Comparison of ENCODE assay signal across 8 cellular contexts in the genomic region with DNA sequence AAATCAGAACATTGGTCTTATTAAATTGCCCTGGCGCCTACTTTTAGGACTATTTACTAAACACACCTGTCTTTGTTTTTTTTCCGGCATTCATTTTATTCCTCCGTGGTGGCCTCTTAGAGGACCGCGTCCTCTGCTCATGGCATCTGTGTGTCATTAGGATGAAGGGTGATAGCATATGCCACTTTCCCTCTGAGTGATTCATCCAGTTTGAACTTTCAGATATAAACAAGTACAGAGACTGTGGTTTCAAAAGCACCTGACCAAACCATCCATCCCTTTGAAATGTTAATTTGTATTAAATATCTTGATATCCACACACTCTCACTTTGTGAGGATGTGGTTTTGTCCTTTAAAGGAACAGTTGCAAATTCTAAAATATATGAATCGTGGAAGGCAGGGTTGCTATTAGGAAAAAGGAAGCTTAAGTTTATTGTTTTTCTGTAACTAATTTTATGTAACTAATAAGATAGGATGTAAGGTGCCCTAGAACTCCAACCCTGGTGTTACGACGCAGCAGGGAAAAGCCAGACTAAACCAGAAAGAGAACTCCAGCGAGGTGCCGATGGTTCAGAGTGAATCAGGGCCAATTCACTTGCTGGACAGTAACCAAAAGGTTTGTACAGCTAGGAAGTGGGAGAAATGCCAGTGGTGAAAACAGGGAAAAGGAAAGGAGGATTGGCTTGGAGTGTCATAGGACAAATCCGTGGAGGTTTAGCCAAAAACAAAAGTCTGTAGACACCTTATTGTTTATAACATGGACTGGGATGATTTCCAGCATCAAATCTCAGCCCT.
DNase-seq lines count a peak whose midpoint lies in the region; ATAC-seq and TF ChIP-seq lines count a peak whose summit lies in the region.
"Had no signal": no experiment of that assay in that cellular context is flagged by ENCODE, and none has a peak within 500 bp of the region (broad histone marks: within the 10 kb centered on the region; RNA-seq: fewer than 3 reads in every experiment).

No MANE protein-coding gene starts in this region.

- H3K4me1 ChIP-seq in osteoblast (ENCODE audit: insufficient read depth, low read length), result peaks cover 15% of the 10 kb centered on the region

- peak overlapping the region; percentile 54 for H3K4me2 ChIP-seq in osteoblast (ENCODE audit: insufficient read depth, low read length)
- H3K4me2 ChIP-seq: neural progenitor cell had no signal

- no peaks in the 10 kb centered on the region for H3K36me3 ChIP-seq in osteoblast (ENCODE audit: insufficient read depth, low read length)
- H3K36me3 ChIP-seq: neural progenitor cell had no signal

- no peaks in the 10 kb centered on the region for H3K27me3 ChIP-seq in osteoblast (ENCODE audit: insufficient read depth, low read length)
- H3K27me3 ChIP-seq: neural progenitor cell had no signal

- H3K79me2 ChIP-seq in osteoblast (ENCODE audit: insufficient read depth, low read length), result no peaks in the 10 kb centered on the region

- H3K4me3 ChIP-seq in osteoblast (ENCODE audit: insufficient read depth, low read length), result no peak overlapping the region
- H3K4me3 ChIP-seq: neural progenitor cell had no signal

- DNase-seq in ELR (ENCODE audit: low read depth) (peak; percentile 74), NCI-H2171 (lab: John Stamatoyannopoulos, UW) (peak; percentile 71), cerebellar cortex (ENCODE audit: low spot score) (peak; percentile 96), osteoblast (ENCODE audit: insufficient read length, low spot score, missing footprints) (peak; percentile 71)

- no peaks in the 10 kb centered on the region for H4K20me1 ChIP-seq in osteoblast (ENCODE audit: insufficient read depth, low read length)

- no peak for TF ChIP-seq CTCF in osteoblast (IDR thresholded peaks at IDR 0.05; ENCODE audit: extremely low read depth, low read depth, low read length)

- H2AFZ ChIP-seq in osteoblast (ENCODE audit: low read length), result no peak overlapping the region
- H2AFZ ChIP-seq: neural progenitor cell had no signal

- no peak for ATAC-seq in esophagus mucosa
- no peak for ATAC-seq in GM19397 (IDR thresholded peaks at IDR 0.05; ENCODE audit: unreplicated experiment)
- ATAC-seq in GM19035 (IDR thresholded peaks at IDR 0.05; ENCODE audit: unreplicated experiment), result no peak

- no peak overlapping the region for H3K27ac ChIP-seq in osteoblast (ENCODE audit: low read depth, low read length)
- H3K27ac ChIP-seq: neural progenitor cell had no signal

- H3K9me3 ChIP-seq in osteoblast (ENCODE audit: low read depth, low read length), result no peaks in the 10 kb centered on the region
